In genomic region chr22:31662668-31663037, GRCh38 we compare ENCODE assay signal across 8 cellular contexts. TPM values are rescaled to one million over a fixed set of nuclear protein-coding genes. Genes with fewer than 3 reads are reported as not detected.
DNase-seq lines count a peak whose midpoint lies in the region; ATAC-seq and TF ChIP-seq lines count a peak whose summit lies in the region.

No MANE protein-coding gene starts in this region.

- DNase-seq in DND-41 (no peak), Peyer's patch (no peak), epithelial cell of proximal tubule (ENCODE audit: low read depth) (no peak), AG08395 (ENCODE audit: low spot score) (no peak), NCI-H2171 treated with DMSO at 0.1 percent for 48 hours (lab: John Stamatoyannopoulos, UW) (no peak), dedifferentiated amniotic fluid mesenchymal stem cell (ENCODE audit: extremely low spot score) (no peak)

- peak overlapping the region; percentile 84 for H3K4me2 ChIP-seq in DND-41 (ENCODE audit: insufficient read depth, low read length)
- peak overlapping the region; percentile 85 for H3K4me2 ChIP-seq in parathyroid adenoma (ENCODE audit: low read length)

- no peaks in the 10 kb centered on the region for H4K20me1 ChIP-seq in DND-41 (ENCODE audit: insufficient read depth, low read length)

- H3K79me2 ChIP-seq in DND-41 (ENCODE audit: insufficient read depth, low read length) (peaks cover 44% of the 10 kb centered on the region), parathyroid adenoma (peaks cover 26% of the 10 kb centered on the region)

- H2AFZ ChIP-seq in DND-41 (ENCODE audit: low read depth, low read length) (peak overlapping the region; percentile 97), parathyroid adenoma (peak overlapping the region; percentile 98)

- no peaks in the 10 kb centered on the region for H3K9me3 ChIP-seq in DND-41 (ENCODE audit: insufficient read depth, low read length, severe bottlenecking)
- H3K9me3 ChIP-seq in Peyer's patch: no peaks in the 10 kb centered on the region
- no peaks in the 10 kb centered on the region for H3K9me3 ChIP-seq in parathyroid adenoma (ENCODE audit: control insufficient read depth, low read length)

- H3K36me3 ChIP-seq in DND-41 (ENCODE audit: insufficient read depth, low read length) (0 out of 2 replicates have a peak, but pooled peaks cover 2% of the 10 kb centered on the region), Peyer's patch (no peaks in the 10 kb centered on the region), parathyroid adenoma (ENCODE audit: control insufficient read depth, insufficient read depth, low read length) (no peaks in the 10 kb centered on the region)

- H3K4me1 ChIP-seq in DND-41 (ENCODE audit: insufficient read depth, low read length) (peaks cover 34% of the 10 kb centered on the region), Peyer's patch (peaks cover 0 to 9% (median 8%) of the 10 kb centered on the region in 4 donors), parathyroid adenoma (no peaks in the 10 kb centered on the region)

- H3K27ac ChIP-seq in DND-41 (ENCODE audit: low read length) (peak overlapping the region; percentile 55; the same call in 1 of the 2 replicates), Peyer's patch (peak overlapping the region; percentile 73 to 91 (median 76)), parathyroid adenoma (peak overlapping the region; percentile 73)

- H3K4me3 ChIP-seq in DND-41 (ENCODE audit: low read depth in 1 of 2, low read length in 2 of 2): peak overlapping the region; percentile 91 to 94; a peak in 3 of 4 replicates
- H3K4me3 ChIP-seq in Peyer's patch: peak overlapping the region; percentile 82 to 93 (median 88)
- H3K4me3 ChIP-seq in epithelial cell of proximal tubule (ENCODE audit: low read depth, low read length): peak overlapping the region; percentile 97
- H3K4me3 ChIP-seq in parathyroid adenoma (ENCODE audit: low read depth, low read length): peak overlapping the region; percentile 76

- no peaks in the 10 kb centered on the region for H3K27me3 ChIP-seq in DND-41 (ENCODE audit: insufficient read depth, low read length, poor library complexity)
- H3K27me3 ChIP-seq in Peyer's patch: no peaks in the 10 kb centered on the region
- no peaks in the 10 kb centered on the region for H3K27me3 ChIP-seq in parathyroid adenoma (ENCODE audit: control insufficient read depth, insufficient read depth, low read length)

- H3K9ac ChIP-seq in DND-41 (ENCODE audit: low read depth, low read length) (peak overlapping the region; percentile 71), parathyroid adenoma (no peak overlapping the region)

- no peak for TF ChIP-seq POLR2A in Peyer's patch (IDR thresholded peaks at IDR 0.05)

- ATAC-seq in DND-41 (ENCODE audit: insufficient read depth, low read depth) (no peak), HG02642 (IDR thresholded peaks at IDR 0.05; ENCODE audit: poor library complexity, unreplicated experiment) (no peak)

- TF ChIP-seq CTCF in DND-41 (IDR thresholded peaks at IDR 0.05; ENCODE audit: borderline replicate concordance, extremely low read depth, low read length, poor library complexity, severe bottlenecking) (no peak), Peyer's patch (IDR thresholded peaks at IDR 0.05) (no peak), epithelial cell of proximal tubule (conservative IDR thresholded peaks at IDR 0.05; ENCODE audit: low read depth, low read length) (no peak), parathyroid adenoma (IDR thresholded peaks at IDR 0.05) (no peak)

RNA-seq across cellular contexts. Expression of gene PISD, which starts 0.6 kb away (rescaled TPM):
- total RNA-seq in Peyer's patch (10 to 100 TPM; 27.5 to 68.1 (median 61.4) TPM), epithelial cell of proximal tubule (61.1 and 78.9 TPM in 2 replicates)
